In genomic region chr3:14508966-14509795, GRCh38 we compare ENCODE assay signal across 8 cellular contexts. TPM values are rescaled to one million over a fixed set of nuclear protein-coding genes. Genes with fewer than 3 reads are reported as not detected.
A peak's percentile ranks its signal among the peaks of the same experiment; 100 is the strongest.
DNase-seq lines count a peak whose midpoint lies in the region; ATAC-seq and TF ChIP-seq lines count a peak whose summit lies in the region.

No MANE protein-coding gene starts in this region.

- no peaks in the 10 kb centered on the region for H3K79me2 ChIP-seq in GM23338 (replicated peaks; ENCODE audit: insufficient read depth)

- no peaks in the 10 kb centered on the region for H3K9me3 Mint-ChIP-seq in GM23338
- no peaks in the 10 kb centered on the region for H3K9me3 Mint-ChIP-seq in naive thymus-derived CD4-positive, alpha-beta T cell

- H3K9me2 ChIP-seq in GM23338 (ENCODE audit: insufficient read depth), result no peaks in the 10 kb centered on the region

- no peaks in the 10 kb centered on the region for H3K36me3 ChIP-seq in GM23338 (ENCODE audit: insufficient read depth)
- no peaks in the 10 kb centered on the region for H3K36me3 ChIP-seq in naive thymus-derived CD4-positive, alpha-beta T cell (ENCODE audit: control insufficient read depth in 2 of 3, insufficient read depth in 3 of 3, low read length in 3 of 3)

- no peaks in the 10 kb centered on the region for H3F3A ChIP-seq in GM23338 (replicated peaks; ENCODE audit: low read depth)

- no peak overlapping the region for H3K27ac Mint-ChIP-seq in GM23338
- peak overlapping the region in 1 of 9 donors; percentile 72 for H3K27ac Mint-ChIP-seq in naive thymus-derived CD4-positive, alpha-beta T cell

- H3K4me3 ChIP-seq in GM23338 (peak overlapping the region; percentile 61), epithelial cell of proximal tubule (ENCODE audit: low read depth, low read length) (no peak overlapping the region)
- H3K4me3 ChIP-seq in naive thymus-derived CD4-positive, alpha-beta T cell (ENCODE audit: low read length), result no peak overlapping the region

- CTCF ChIA-PET in naive thymus-derived CD4-positive, alpha-beta T cell (lab: Charles Lee), result interaction anchor here (0.9 to 2.9 kb wide), 3 partner anchors 9 to 412 kb away, joined by 3 to 9 read pairs (median 5); no protein-coding TSS in a partner anchor

- H4K20me1 ChIP-seq in GM23338 (replicated peaks; ENCODE audit: insufficient read depth), result no peaks in the 10 kb centered on the region

- DNase-seq in CD1c-positive myeloid dendritic cell (ENCODE audit: extremely low spot score) (peak; percentile 60), GM23338 (ENCODE audit: low spot score) (peak; percentile 91), NCI-H748 treated with DMSO at 0.1 percent for 48 hours (lab: John Stamatoyannopoulos, UW) (peak; percentile 4), epithelial cell of proximal tubule (ENCODE audit: low read depth) (no peak)
- DNase-seq in activated CD8-positive, alpha-beta memory T cell treated with anti-CD3 and anti-CD28 coated beads, Interleukin-2, amount 50 U/mL, for 4 hours, result peak; percentile 73
- peak; percentile 15 to 78 (median 48) for DNase-seq in naive thymus-derived CD4-positive, alpha-beta T cell
- peak in 5 of 6 experiments; percentile 35 to 52 (median 48) for DNase-seq in stimulated activated naive CD4-positive, alpha-beta T cell (lab: John Stamatoyannopoulos, UW)

- TF ChIP-seq CTCF in GM23338 (conservative IDR thresholded peaks at IDR 0.05; ENCODE audit: low read depth in 2 of 2) (peak; percentile 58 to 97), epithelial cell of proximal tubule (conservative IDR thresholded peaks at IDR 0.05; ENCODE audit: low read depth, low read length) (peak; percentile 73)

- peak overlapping the region; percentile 85 for H3K4me2 ChIP-seq in GM23338

- H3K36me3 Mint-ChIP-seq in GM23338 (ENCODE audit: low read depth), result no peaks in the 10 kb centered on the region
- no peaks in the 10 kb centered on the region for H3K36me3 Mint-ChIP-seq in naive thymus-derived CD4-positive, alpha-beta T cell

- H3K4me1 Mint-ChIP-seq in GM23338, result peaks cover 7% of the 10 kb centered on the region
- H3K4me1 Mint-ChIP-seq in naive thymus-derived CD4-positive, alpha-beta T cell, result peaks cover 0 to 13% (median 5%) of the 10 kb centered on the region in 7 donors

- H3K27me3 Mint-ChIP-seq in GM23338 (ENCODE audit: insufficient read depth, low read depth, poor library complexity), result peaks cover 10% of the 10 kb centered on the region
- H3K27me3 Mint-ChIP-seq in naive thymus-derived CD4-positive, alpha-beta T cell, result peaks cover 0 to 5% (median 0%) of the 10 kb centered on the region in 5 donors

- no peaks in the 10 kb centered on the region for H3K27me3 ChIP-seq in GM23338 (ENCODE audit: insufficient read depth)
- no peaks in the 10 kb centered on the region for H3K27me3 ChIP-seq in naive thymus-derived CD4-positive, alpha-beta T cell (ENCODE audit: control insufficient read depth in 2 of 2, insufficient read depth in 2 of 2, low read length in 2 of 2)

- peaks cover 4% of the 10 kb centered on the region; the same call in 1 of the 2 replicates for H3K4me1 ChIP-seq in GM23338 (ENCODE audit: insufficient read depth)
- no peaks in the 10 kb centered on the region for H3K4me1 ChIP-seq in naive thymus-derived CD4-positive, alpha-beta T cell (ENCODE audit: control insufficient read depth in 2 of 2, insufficient read depth in 2 of 2, low read length in 2 of 2)

- H3K4me3 Mint-ChIP-seq in GM23338, result peak overlapping the region; percentile 73
- H3K4me3 Mint-ChIP-seq in naive thymus-derived CD4-positive, alpha-beta T cell, result peak overlapping the region in 1 of 10 donors; percentile 50

- intact Hi-C loops in naive thymus-derived CD4-positive, alpha-beta T cell (cut with micrococcal nuclease), result loop anchor here (1.0 kb wide), 1 partner anchor 412 kb away; no protein-coding TSS in a partner anchor

- peak; percentile 87 for ATAC-seq in GM23338
- peak; percentile 70 for ATAC-seq in naive thymus-derived CD4-positive, alpha-beta T cell
- no peak for ATAC-seq in HG02610 (IDR thresholded peaks at IDR 0.05; ENCODE audit: unreplicated experiment)

- no peaks in the 10 kb centered on the region for H3K9me3 ChIP-seq in naive thymus-derived CD4-positive, alpha-beta T cell (ENCODE audit: control insufficient read depth in 2 of 3, low read length in 3 of 3)

- POLR2A ChIA-PET in naive thymus-derived CD4-positive, alpha-beta T cell (lab: Charles Lee), result interaction anchor here (0.6 kb wide), 1 partner anchor 10 kb away, joined by 7 read pairs; no protein-coding TSS in a partner anchor

- H2AFZ ChIP-seq in GM23338, result peak overlapping the region; percentile 95

- H3K27ac ChIP-seq in GM23338 (ENCODE audit: low read depth), result no peak overlapping the region
- no peak overlapping the region for H3K27ac ChIP-seq in naive thymus-derived CD4-positive, alpha-beta T cell (ENCODE audit: low read depth, low read length)

TF ChIP-seq in GM23338, 12 proteins besides CTCF, POLR2A, EP300 and RAD21:
- TF ChIP-seq STAT1 (IDR thresholded peaks at IDR 0.05; ENCODE audit: unreplicated experiment) (no peak), JUNB (IDR thresholded peaks at IDR 0.05; ENCODE audit: unreplicated experiment) (no peak)

RNA-seq across cellular contexts. Expression of gene GRIP2, which starts 31.0 kb away (rescaled TPM):
- 4.5 and 5.8 TPM in 2 replicates for total RNA-seq in GM23338 (2014; rRNA removed; shearing (Covaris generic))
- 3.6 and 3.9 TPM in 2 replicates for polyA plus RNA-seq in GM23338 (2016; fragmentation: Nextera tagmentation; extraction: Ambion mirVana)
- total RNA-seq in epithelial cell of proximal tubule, result under 0.01 TPM in 1 of 2 replicates, not detected in the other
- total RNA-seq in naive thymus-derived CD4-positive, alpha-beta T cell, result not detected
- not detected for polyA plus RNA-seq in naive thymus-derived CD4-positive, alpha-beta T cell
